In genomic region chr1:57124768-57125446, GRCh38 we compare ENCODE assay signal across 12 cellular contexts.
DNase-seq lines count a peak whose midpoint lies in the region; ATAC-seq and FAIRE-seq lines count a peak whose summit lies in the region.
"Had no signal": no experiment of that assay in that cellular context is flagged by ENCODE, and none has a peak within 500 bp of the region (broad histone marks: within the 10 kb centered on the region; RNA-seq: fewer than 3 reads in every experiment).

No MANE protein-coding gene starts in this region.

- H3K9me3 Mint-ChIP-seq in stimulated activated naive CD8-positive, alpha-beta T cell treated with anti-CD3 and anti-CD28 coated beads, Interleukin-15, amount 100 ng/mL, for 72 hours: peaks cover 0 to 5% of the 10 kb centered on the region in 2 donors
- no peaks in the 10 kb centered on the region for H3K9me3 Mint-ChIP-seq in central memory CD8-positive, alpha-beta T cell
- peaks cover 0 to 6% (median 0%) of the 10 kb centered on the region in 11 donors for H3K9me3 Mint-ChIP-seq in naive thymus-derived CD4-positive, alpha-beta T cell

- no peaks in the 10 kb centered on the region for H3K9me3 ChIP-seq in naive thymus-derived CD4-positive, alpha-beta T cell (ENCODE audit: control insufficient read depth in 2 of 3, low read length in 3 of 3)
- H3K9me3 ChIP-seq: vagina had no signal

- intact Hi-C loops in naive thymus-derived CD4-positive, alpha-beta T cell (cut with micrococcal nuclease): no loop called here

- no peaks in the 10 kb centered on the region for H3K36me3 Mint-ChIP-seq in central memory CD8-positive, alpha-beta T cell (ENCODE audit: insufficient read depth)
- H3K36me3 Mint-ChIP-seq in naive thymus-derived CD4-positive, alpha-beta T cell: no peaks in the 10 kb centered on the region
- H3K36me3 Mint-ChIP-seq: memory B cell had no signal

- peak; percentile 55 for ATAC-seq in stimulated activated naive CD8-positive, alpha-beta T cell treated with anti-CD3 and anti-CD28 coated beads, Interleukin-15, Interleukin-2, amounts not matched to agents 100 U/mL and 50 U/mL, for 24 hours
- ATAC-seq in stimulated activated naive CD8-positive, alpha-beta T cell treated with anti-CD3 and anti-CD28 coated beads, Interleukin-15, amount 100 ng/mL, for 72 hours: no peak
- ATAC-seq in central memory CD8-positive, alpha-beta T cell (replicated peaks; ENCODE audit: extremely low read depth, poor library complexity, severe bottlenecking): no peak
- no peak for ATAC-seq in naive thymus-derived CD4-positive, alpha-beta T cell
- no peak for ATAC-seq in HG03135 (IDR thresholded peaks at IDR 0.05; ENCODE audit: unreplicated experiment)

- H3K27me3 ChIP-seq in naive thymus-derived CD4-positive, alpha-beta T cell (ENCODE audit: control insufficient read depth in 2 of 2, insufficient read depth in 2 of 2, low read length in 2 of 2): no peaks in the 10 kb centered on the region
- H3K27me3 ChIP-seq: vagina had no signal

- H3K4me1 Mint-ChIP-seq in stimulated activated naive CD8-positive, alpha-beta T cell treated with anti-CD3 and anti-CD28 coated beads, Interleukin-15, amount 100 ng/mL, for 72 hours: no peaks in the 10 kb centered on the region
- H3K4me1 Mint-ChIP-seq in central memory CD8-positive, alpha-beta T cell: no peaks in the 10 kb centered on the region
- no peaks in the 10 kb centered on the region for H3K4me1 Mint-ChIP-seq in naive thymus-derived CD4-positive, alpha-beta T cell
- H3K4me1 Mint-ChIP-seq: memory B cell had no signal

- no peak overlapping the region for H3K27ac ChIP-seq in naive thymus-derived CD4-positive, alpha-beta T cell (ENCODE audit: low read depth, low read length)
- H3K27ac ChIP-seq: vagina had no signal

- FAIRE-seq in HTR-8/SVneo (lab: Jason Lieb, UNC): no peak
- FAIRE-seq: GM12892 had no signal

- no peak overlapping the region for H3K4me3 Mint-ChIP-seq in stimulated activated naive CD8-positive, alpha-beta T cell treated with anti-CD3 and anti-CD28 coated beads, Interleukin-15, amount 100 ng/mL, for 72 hours
- no peak overlapping the region for H3K4me3 Mint-ChIP-seq in central memory CD8-positive, alpha-beta T cell
- no peak overlapping the region for H3K4me3 Mint-ChIP-seq in naive thymus-derived CD4-positive, alpha-beta T cell
- H3K4me3 Mint-ChIP-seq: memory B cell had no signal

- POLR2A ChIA-PET in naive thymus-derived CD4-positive, alpha-beta T cell (lab: Charles Lee): no interaction called here

- H3K27ac Mint-ChIP-seq in stimulated activated naive CD8-positive, alpha-beta T cell treated with anti-CD3 and anti-CD28 coated beads, Interleukin-15, amount 100 ng/mL, for 72 hours: no peak overlapping the region
- peak overlapping the region; percentile 21 for H3K27ac Mint-ChIP-seq in central memory CD8-positive, alpha-beta T cell (ENCODE audit: low read depth)
- no peak overlapping the region for H3K27ac Mint-ChIP-seq in naive thymus-derived CD4-positive, alpha-beta T cell
- H3K27ac Mint-ChIP-seq: memory B cell had no signal

- H3K27me3 Mint-ChIP-seq in stimulated activated naive CD8-positive, alpha-beta T cell treated with anti-CD3 and anti-CD28 coated beads, Interleukin-15, amount 100 ng/mL, for 72 hours: peaks cover 19% of the 10 kb centered on the region
- H3K27me3 Mint-ChIP-seq in central memory CD8-positive, alpha-beta T cell: peaks cover 16% of the 10 kb centered on the region
- H3K27me3 Mint-ChIP-seq in naive thymus-derived CD4-positive, alpha-beta T cell: peaks cover 0 to 9% (median 6%) of the 10 kb centered on the region in 5 donors

- DNase-seq in stimulated activated naive CD8-positive, alpha-beta T cell treated with anti-CD3 and anti-CD28 coated beads, Interleukin-15, Interleukin-2, amounts not matched to agents 100 U/mL and 50 U/mL, for 24 hours: no peak
- no peak for DNase-seq in stimulated activated naive CD8-positive, alpha-beta T cell treated with anti-CD3 and anti-CD28 coated beads, Interleukin-15, amount 100 ng/mL, for 72 hours
- DNase-seq in HT1080 (ENCODE audit: low read depth): peak; percentile 81
- DNase-seq in central memory CD8-positive, alpha-beta T cell (ENCODE audit: low spot score in 2 of 2): no peak
- DNase-seq in HTR-8/SVneo (ENCODE audit: insufficient read length, low spot score): no peak
- no peak for DNase-seq in naive thymus-derived CD4-positive, alpha-beta T cell
- DNase-seq in DMS153 treated with DMSO at 0.1 percent for 48 hours (lab: John Stamatoyannopoulos, UW; ENCODE audit: unreplicated experiment): no peak
- DNase-seq: C1 segment of cervical spinal cord had no signal

- no peaks in the 10 kb centered on the region for H3K36me3 ChIP-seq in naive thymus-derived CD4-positive, alpha-beta T cell (ENCODE audit: control insufficient read depth in 2 of 3, insufficient read depth in 3 of 3, low read length in 3 of 3)
- H3K36me3 ChIP-seq: vagina had no signal

- CTCF ChIA-PET in naive thymus-derived CD4-positive, alpha-beta T cell (lab: Charles Lee): no interaction called here

- H3K4me3 ChIP-seq in naive thymus-derived CD4-positive, alpha-beta T cell (ENCODE audit: low read length): no peak overlapping the region
- H3K4me3 ChIP-seq: vagina had no signal

- H3K4me1 ChIP-seq in naive thymus-derived CD4-positive, alpha-beta T cell (ENCODE audit: control insufficient read depth in 2 of 2, insufficient read depth in 2 of 2, low read length in 2 of 2): no peaks in the 10 kb centered on the region
- H3K4me1 ChIP-seq: vagina had no signal
